Comparison of ENCODE assay signal across 7 cellular contexts in the genomic region with DNA sequence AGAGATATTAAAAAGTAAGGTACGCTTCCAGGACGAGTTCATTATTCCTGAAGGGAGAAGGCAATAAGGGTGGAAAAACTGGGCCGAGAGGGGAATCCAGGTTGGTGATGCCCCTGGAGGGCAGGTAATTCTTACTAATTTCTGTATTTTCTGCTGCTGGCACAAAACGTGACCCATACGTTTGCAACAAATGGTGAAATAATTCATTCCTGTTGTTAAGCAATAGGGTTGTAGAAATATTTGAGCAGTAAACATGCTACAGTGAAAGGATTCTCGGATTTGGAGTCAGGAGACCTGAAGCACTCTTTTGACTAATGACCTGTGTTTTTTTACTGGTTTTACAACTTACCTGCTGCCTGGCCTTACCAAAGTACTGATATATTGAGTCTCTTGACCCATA. TPM values are rescaled to one million over a fixed set of nuclear protein-coding genes. Genes with fewer than 3 reads are reported as not detected.
DNase-seq lines count a peak whose midpoint lies in the region; ATAC-seq lines count a peak whose summit lies in the region.

No MANE protein-coding gene starts in this region.

- no peaks in the 10 kb centered on the region for H3K9me3 ChIP-seq in HUES6 (ENCODE audit: control insufficient read depth, insufficient read depth, low read depth, low read length)

- peak overlapping the region; percentile 97 for H3K27ac Mint-ChIP-seq in activated naive CD8-positive, alpha-beta T cell treated with anti-CD3 and anti-CD28 coated beads for 36 hours
- peak overlapping the region; percentile 98 to 100 (median 100) for H3K27ac Mint-ChIP-seq in immature natural killer cell
- H3K27ac Mint-ChIP-seq in stimulated activated naive CD8-positive, alpha-beta T cell treated with anti-CD3 and anti-CD28 coated beads, Interleukin-15, amount 100 ng/mL, for 72 hours = peak overlapping the region; percentile 97 to 98

- H3K9me3 Mint-ChIP-seq in activated naive CD8-positive, alpha-beta T cell treated with anti-CD3 and anti-CD28 coated beads for 36 hours = no peaks in the 10 kb centered on the region
- no peaks in the 10 kb centered on the region for H3K9me3 Mint-ChIP-seq in immature natural killer cell
- no peaks in the 10 kb centered on the region for H3K9me3 Mint-ChIP-seq in stimulated activated naive CD8-positive, alpha-beta T cell treated with anti-CD3 and anti-CD28 coated beads, Interleukin-15, amount 100 ng/mL, for 72 hours

- H3K4me3 Mint-ChIP-seq in activated naive CD8-positive, alpha-beta T cell treated with anti-CD3 and anti-CD28 coated beads for 36 hours = peak overlapping the region; percentile 98
- peak overlapping the region; percentile 96 to 99 (median 98) for H3K4me3 Mint-ChIP-seq in immature natural killer cell
- peak overlapping the region; percentile 99 for H3K4me3 Mint-ChIP-seq in stimulated activated naive CD8-positive, alpha-beta T cell treated with anti-CD3 and anti-CD28 coated beads, Interleukin-15, amount 100 ng/mL, for 72 hours

- H3K36me3 ChIP-seq in HUES6 (ENCODE audit: control insufficient read depth, insufficient read depth, low read length) = peaks cover 34% of the 10 kb centered on the region

- H3K4me3 ChIP-seq in HUES6 (ENCODE audit: low read depth, low read length) = peak overlapping the region; percentile 68

- peaks cover 29% of the 10 kb centered on the region for H3K4me1 Mint-ChIP-seq in activated naive CD8-positive, alpha-beta T cell treated with anti-CD3 and anti-CD28 coated beads for 36 hours
- H3K4me1 Mint-ChIP-seq in immature natural killer cell = peaks cover 47 to 58% of the 10 kb centered on the region in 2 donors
- peaks cover 37% of the 10 kb centered on the region for H3K4me1 Mint-ChIP-seq in stimulated activated naive CD8-positive, alpha-beta T cell treated with anti-CD3 and anti-CD28 coated beads, Interleukin-15, amount 100 ng/mL, for 72 hours

- peaks cover 11% of the 10 kb centered on the region for H3K36me3 Mint-ChIP-seq in activated naive CD8-positive, alpha-beta T cell treated with anti-CD3 and anti-CD28 coated beads for 36 hours
- peaks cover 7 to 13% (median 10%) of the 10 kb centered on the region in 3 donors for H3K36me3 Mint-ChIP-seq in immature natural killer cell

- ATAC-seq in stimulated activated naive CD8-positive, alpha-beta T cell treated with anti-CD3 and anti-CD28 coated beads, Interleukin-15, amount 100 ng/mL, for 72 hours = no peak
- ATAC-seq in GM21619 (IDR thresholded peaks at IDR 0.05; ENCODE audit: unreplicated experiment) (no peak), GM19324 (IDR thresholded peaks at IDR 0.05; ENCODE audit: low FRiP score, unreplicated experiment) (no peak)

- 0 out of 2 replicates have a peak, but pooled peaks cover 6% of the 10 kb centered on the region for H3K27me3 ChIP-seq in HUES6 (ENCODE audit: control insufficient read depth, insufficient read depth, low read length)

- peak overlapping the region; percentile 76 for H3K9ac ChIP-seq in HUES6 (ENCODE audit: low read length)

- H3K27me3 Mint-ChIP-seq in activated naive CD8-positive, alpha-beta T cell treated with anti-CD3 and anti-CD28 coated beads for 36 hours = no peaks in the 10 kb centered on the region
- peaks cover 16 to 24% (median 17%) of the 10 kb centered on the region in 3 donors for H3K27me3 Mint-ChIP-seq in immature natural killer cell (ENCODE audit: low read depth in 3 of 3)
- no peaks in the 10 kb centered on the region for H3K27me3 Mint-ChIP-seq in stimulated activated naive CD8-positive, alpha-beta T cell treated with anti-CD3 and anti-CD28 coated beads, Interleukin-15, amount 100 ng/mL, for 72 hours

- no peak for DNase-seq in activated naive CD8-positive, alpha-beta T cell treated with anti-CD3 and anti-CD28 coated beads for 36 hours
- DNase-seq in immature natural killer cell = no peak
- no peak for DNase-seq in stimulated activated naive CD8-positive, alpha-beta T cell treated with anti-CD3 and anti-CD28 coated beads, Interleukin-15, amount 100 ng/mL, for 72 hours
- DNase-seq in hepatic stellate cell (ENCODE audit: low spot score) = no peak

- peak overlapping the region; percentile 15 for H3K27ac ChIP-seq in HUES6 (ENCODE audit: low read depth, low read length)

- peaks cover 12% of the 10 kb centered on the region for H3K4me1 ChIP-seq in HUES6 (ENCODE audit: control insufficient read depth, insufficient read depth, low read length)

RNA-seq across cellular contexts. Expression of gene ANKRD42, which starts 0.7 kb away (rescaled TPM):
- total RNA-seq in activated naive CD8-positive, alpha-beta T cell treated with anti-CD3 and anti-CD28 coated beads for 36 hours = 1 to 10 TPM; 7.4 to 7.5 TPM
- 1 to 10 TPM; 3.1 to 5.0 (median 4.2) TPM for polyA plus RNA-seq in immature natural killer cell

RNA-seq across cellular contexts. Expression of gene PCF11, which starts 35.9 kb away (rescaled TPM):
- 10 to 100 TPM; 49.3 to 51.9 TPM for total RNA-seq in activated naive CD8-positive, alpha-beta T cell treated with anti-CD3 and anti-CD28 coated beads for 36 hours
- 10 to 100 TPM; 10.2 to 36.5 (median 11.4) TPM for polyA plus RNA-seq in immature natural killer cell
